In genomic region chr3:71693641-71694040, GRCh38 we compare ENCODE assay signal across 21 cellular contexts. TPM values are rescaled to one million over a fixed set of nuclear protein-coding genes. Genes with fewer than 3 reads are reported as not detected.
DNase-seq lines count a peak whose midpoint lies in the region; ATAC-seq and TF ChIP-seq lines count a peak whose summit lies in the region.
"Had no signal": no experiment of that assay in that cellular context is flagged by ENCODE, and none has a peak within 500 bp of the region (broad histone marks: within the 10 kb centered on the region; RNA-seq: fewer than 3 reads in every experiment).

No MANE protein-coding gene starts in this region.

- no peak overlapping the region for H3K27ac Mint-ChIP-seq in activated naive CD4-positive, alpha-beta T cell treated with anti-CD3 and anti-CD28 coated beads, Interleukin-2, amount 50 U/mL, for 72 hours
- H3K27ac Mint-ChIP-seq: stimulated activated naive B cell treated with anti-CD40 and anti-IgM and Interleukin-4, amounts not matched to agents 10 μg/mL and 1 μg/mL and 100 μg/mL, for 72 hours; T-helper 1 cell treated with Interleukin-12 subunit alpha and Interleukin-12 subunit beta and Interleukin-4 antibody, amounts not matched to agents 30 μg/mL and 1 μg/mL, for 36 hours had no signal

- no peaks in the 10 kb centered on the region for H3K36me3 ChIP-seq in ACC112 (ENCODE audit: insufficient read depth, low read length)
- H3K36me3 ChIP-seq in body of pancreas (replicated peaks in 1 of 2; ENCODE audit: insufficient read depth in 1 of 2, low read depth in 2 of 2), result no peaks in the 10 kb centered on the region
- H3K36me3 ChIP-seq: right lobe of liver, vagina had no signal

- no peaks in the 10 kb centered on the region for H3K27me3 ChIP-seq in ACC112 (ENCODE audit: insufficient read depth, low read length)
- H3K27me3 ChIP-seq in body of pancreas, result no peaks in the 10 kb centered on the region
- H3K27me3 ChIP-seq: right lobe of liver, vagina had no signal

- TF ChIP-seq POLR2A in body of pancreas (IDR thresholded peaks at IDR 0.05), result peak in 2 of 3 donors; percentile 23 to 24

- H3K36me3 Mint-ChIP-seq in activated naive CD4-positive, alpha-beta T cell treated with anti-CD3 and anti-CD28 coated beads, Interleukin-2, amount 50 U/mL, for 72 hours, result peaks cover 2 to 7% of the 10 kb centered on the region in 2 donors

- H3K27ac ChIP-seq in ACC112 (ENCODE audit: low read depth, low read length) (peak overlapping the region; percentile 37), body of pancreas (peak overlapping the region; percentile 20 to 87 (median 81))
- H3K27ac ChIP-seq: C4-2B, right lobe of liver, vagina had no signal

- 9 to 10% methylated on average over 8 of the region's 8 CpGs for WGBS in body of pancreas, 2 donors

- H2AFZ ChIP-seq in ACC112 (ENCODE audit: low read length, unreplicated experiment), result peak overlapping the region; percentile 19

- intact Hi-C loops in body of pancreas (cut with DNase I), result no loop called here
- intact Hi-C loops in sciatic nerve (cut with DNase I), result no loop called here

- H3K79me2 ChIP-seq in ACC112 (ENCODE audit: control insufficient read depth, insufficient read depth, low read length, unreplicated experiment), result no peaks in the 10 kb centered on the region

- H3K4me3 ChIP-seq in ACC112 (ENCODE audit: low read depth, low read length) (no peak overlapping the region), body of pancreas (no peak overlapping the region)
- H3K4me3 ChIP-seq: right lobe of liver, vagina had no signal

- H3K4me1 ChIP-seq in ACC112 (ENCODE audit: control insufficient read depth, insufficient read depth, low read length, unreplicated experiment) (peaks cover 44% of the 10 kb centered on the region), body of pancreas (peaks cover 59% of the 10 kb centered on the region)

- TF ChIP-seq CTCF in body of pancreas (IDR thresholded peaks at IDR 0.05), result no peak

- DNase-seq in body of pancreas (peak; percentile 50 to 68 (median 62)), left lobe of liver (ENCODE audit: low spot score) (no peak), sciatic nerve (ENCODE audit: low spot score) (no peak), NCI-H2107 treated with DMSO at 0.1 percent for 48 hours (lab: John Stamatoyannopoulos, UW; ENCODE audit: unreplicated experiment) (no peak)
- no peak for DNase-seq in activated naive CD4-positive, alpha-beta T cell treated with anti-CD3 and anti-CD28 coated beads, Interleukin-2, amount 50 U/mL, for 72 hours (ENCODE audit: low spot score in 2 of 2)
- DNase-seq: activated CD4-positive, alpha-beta T cell treated with anti-CD3 and anti-CD28 coated beads, Interleukin-2, amount 50 U/mL, for 48 hours; activated naive CD4-positive, alpha-beta T cell treated with Interleukin-2 at 50 U/mL for 16 hours; DMS 273 treated with DMSO at 0.1 percent for 48 hours; GDM1; left cardiac atrium; MM.1S; NCI-H748 treated with DMSO at 0.1 percent for 48 hours; right lobe of liver; SIG-M5; stimulated activated naive B cell treated with anti-CD40 and anti-IgM and Interleukin-4, amounts not matched to agents 10 μg/mL and 1 μg/mL and 100 μg/mL, for 72 hours had no signal

- no peaks in the 10 kb centered on the region for H3K9me3 ChIP-seq in body of pancreas
- H3K9me3 ChIP-seq: right lobe of liver, vagina had no signal

- no peaks in the 10 kb centered on the region for H3K9me3 Mint-ChIP-seq in activated naive CD4-positive, alpha-beta T cell treated with anti-CD3 and anti-CD28 coated beads, Interleukin-2, amount 50 U/mL, for 72 hours
- H3K9me3 Mint-ChIP-seq: stimulated activated naive B cell treated with anti-CD40 and anti-IgM and Interleukin-4, amounts not matched to agents 10 μg/mL and 1 μg/mL and 100 μg/mL, for 72 hours; T-helper 1 cell treated with Interleukin-12 subunit alpha and Interleukin-12 subunit beta and Interleukin-4 antibody, amounts not matched to agents 30 μg/mL and 1 μg/mL, for 36 hours had no signal

- peak; percentile 71 for ATAC-seq in body of pancreas
- peak; percentile 24 for ATAC-seq in left lobe of liver
- peak; percentile 75 for ATAC-seq in sciatic nerve
- no peak for ATAC-seq in activated naive CD4-positive, alpha-beta T cell treated with anti-CD3 and anti-CD28 coated beads, Interleukin-2, amount 50 U/mL, for 72 hours
- ATAC-seq in HG02970 (IDR thresholded peaks at IDR 0.05; ENCODE audit: low FRiP score, unreplicated experiment), result no peak
- ATAC-seq in GM18520 (IDR thresholded peaks at IDR 0.05; ENCODE audit: unreplicated experiment), result no peak
- ATAC-seq: stimulated activated naive B cell treated with anti-CD40 and anti-IgM and Interleukin-4, amounts not matched to agents 10 μg/mL and 1 μg/mL and 100 μg/mL, for 72 hours had no signal

RNA-seq across cellular contexts. Expression of gene EIF4E3, which starts 31.6 kb away (rescaled TPM):
- 1 to 10 TPM; 8.2 to 9.6 TPM for total RNA-seq in body of pancreas
- 7.6 TPM for total RNA-seq in left lobe of liver
- total RNA-seq in sciatic nerve, result 36.4 TPM
- total RNA-seq in activated naive CD4-positive, alpha-beta T cell treated with anti-CD3 and anti-CD28 coated beads, Interleukin-2, amount 50 U/mL, for 72 hours, result 10 to 100 TPM; 24.6 to 29.7 TPM

Comparison
In these comparisons a context has a peak if more than half of its experiments do, and no peak if none do; other contexts are left out.
1. ATAC-seq: peak in body of pancreas (single experiment), left lobe of liver (single experiment) and sciatic nerve (single experiment); none in activated naive CD4-positive, alpha-beta T cell treated with anti-CD3 and anti-CD28 coated beads, Interleukin-2, amount 50 U/mL, for 72 hours (0 of 2), HG02970 (single experiment) and GM18520 (single experiment).
2. DNase-seq: peak in body of pancreas (4 of 4); none in left lobe of liver (single experiment), sciatic nerve (single experiment), NCI-H2107 treated with DMSO at 0.1 percent for 48 hours (single experiment) and activated naive CD4-positive, alpha-beta T cell treated with anti-CD3 and anti-CD28 coated beads, Interleukin-2, amount 50 U/mL, for 72 hours (0 of 2).